In genomic region chr17:51846561-51846960, GRCh38 we compare ENCODE assay signal across 1 cellular context.
TF ChIP-seq lines count a peak whose summit lies in the region.

No MANE protein-coding gene starts in this region.

TF ChIP-seq in SK-N-SH treated with all-trans-retinoic acid at 6 μM for 48 hours, 23 proteins besides CTCF, POLR2A, EP300 and RAD21 (continued from another document):
- TF ChIP-seq POU6F1 (CRISPR knock-in tag; IDR thresholded peaks at IDR 0.05; ENCODE audit: borderline replicate concordance, low read depth) (no peak), ZNF70 (CRISPR knock-in tag; IDR thresholded peaks at IDR 0.05) (no peak), PPARA (CRISPR knock-in tag; IDR thresholded peaks at IDR 0.05; ENCODE audit: borderline replicate concordance) (no peak), SNAI2 (CRISPR knock-in tag; IDR thresholded peaks at IDR 0.05) (no peak)
